8 cellular contexts compared by ENCODE assay signal in genomic region chr10:120979435-120980315, GRCh38.
A peak's percentile ranks its signal among the peaks of the same experiment; 100 is the strongest.
DNase-seq lines count a peak whose midpoint lies in the region; FAIRE-seq and TF ChIP-seq lines count a peak whose summit lies in the region.

No MANE protein-coding gene starts in this region.

- DNase-seq in NCI-H1436 (lab: John Stamatoyannopoulos, UW): peak; percentile 27
- no peak for DNase-seq in NCI-H1436 treated with DMSO at 0.1 percent for 48 hours (lab: John Stamatoyannopoulos, UW)
- DNase-seq in NT2/D1 (ENCODE audit: low read depth, low spot score): peak; percentile 18
- peak; percentile 74 for DNase-seq in nephron progenitor cell
- DNase-seq in vagina (ENCODE audit: extremely low spot score in 2 of 2): no peak
- DNase-seq in middle frontal gyrus (ENCODE audit: extremely low spot score, low spot score): no peak
- no peak for DNase-seq in HTR-8/SVneo (ENCODE audit: insufficient read length, low spot score)

- H3K27me3 ChIP-seq in NT2/D1 (ENCODE audit: insufficient read depth, insufficient read length): peaks cover 50% of the 10 kb centered on the region
- H3K27me3 ChIP-seq in esophagus (ENCODE audit: control insufficient read depth in 1 of 2, insufficient read depth in 2 of 2, low read length in 2 of 2): peaks cover 0 to 5% of the 10 kb centered on the region in 2 donors
- no peaks in the 10 kb centered on the region for H3K27me3 ChIP-seq in vagina

- peak overlapping the region; percentile 47 for H3K27ac Mint-ChIP-seq in nephron progenitor cell

- 6 to 8% methylated on average over 68 to 69 of the region's 69 CpGs for WGBS in esophagus, 2 donors

- peaks cover 4% of the 10 kb centered on the region for H3K4me1 ChIP-seq in NT2/D1 (ENCODE audit: insufficient read depth, insufficient read length)
- H3K4me1 ChIP-seq in esophagus (ENCODE audit: control insufficient read depth in 2 of 2, insufficient read depth in 2 of 2, low read length in 1 of 2): peaks cover 0 to 9% of the 10 kb centered on the region in 2 donors
- H3K4me1 ChIP-seq in vagina: peaks cover 17% of the 10 kb centered on the region

- peak overlapping the region; percentile 82 for H3K9ac ChIP-seq in NT2/D1 (ENCODE audit: insufficient read length, low read depth)

- peaks cover 27% of the 10 kb centered on the region for H3K27me3 Mint-ChIP-seq in nephron progenitor cell (ENCODE audit: low read depth, poor library complexity)

- peaks cover 72% of the 10 kb centered on the region for H3K4me1 Mint-ChIP-seq in nephron progenitor cell

- peaks cover 31% of the 10 kb centered on the region for H3K9me3 Mint-ChIP-seq in nephron progenitor cell

- FAIRE-seq in HTR-8/SVneo (lab: Jason Lieb, UNC): no peak

- H3K4me3 ChIP-seq in NT2/D1 (ENCODE audit: insufficient read length, low read depth): peak overlapping the region; percentile 46
- H3K4me3 ChIP-seq in esophagus (ENCODE audit: low read depth in 1 of 2, low read length in 2 of 2): peak overlapping the region; percentile 28 to 44
- peak overlapping the region; percentile 23 to 45 for H3K4me3 ChIP-seq in vagina

- H3K27ac ChIP-seq in esophagus (ENCODE audit: low read depth in 2 of 2, low read length in 1 of 2) (no peak overlapping the region), vagina (peak overlapping the region; percentile 42)

- H3K9me3 ChIP-seq in NT2/D1 (ENCODE audit: insufficient read depth, low read length) (peaks cover 9% of the 10 kb centered on the region), esophagus (ENCODE audit: control insufficient read depth in 2 of 2, insufficient read depth in 1 of 2, low read depth in 1 of 2, low read length in 1 of 2) (peaks cover 3% of the 10 kb centered on the region in 2 donors), vagina (no peaks in the 10 kb centered on the region)

- H3K4me3 Mint-ChIP-seq in nephron progenitor cell: peak overlapping the region; percentile 82

- intact Hi-C loops in vagina (cut with DNase I): no loop called here

- H3K36me3 ChIP-seq in NT2/D1 (ENCODE audit: insufficient read depth, insufficient read length, low read length) (no peaks in the 10 kb centered on the region), esophagus (ENCODE audit: control insufficient read depth in 2 of 2, insufficient read depth in 2 of 2, low read length in 1 of 2) (no peaks in the 10 kb centered on the region), vagina (no peaks in the 10 kb centered on the region)

- peaks cover 15% of the 10 kb centered on the region for H3K36me3 Mint-ChIP-seq in nephron progenitor cell (ENCODE audit: low read depth)

- TF ChIP-seq POLR2A in vagina (IDR thresholded peaks at IDR 0.05): no peak

- TF ChIP-seq CTCF in nephron progenitor cell (IDR thresholded peaks at IDR 0.05): no peak
- TF ChIP-seq CTCF in vagina (IDR thresholded peaks at IDR 0.05): no peak

Comparison
In these comparisons a context has a peak if more than half of its experiments do, and no peak if none do; other contexts are left out.
1. DNase-seq: peak in NCI-H1436 (single experiment), NT2/D1 (single experiment) and nephron progenitor cell (single experiment); none in NCI-H1436 treated with DMSO at 0.1 percent for 48 hours (single experiment), vagina (0 of 2), middle frontal gyrus (single experiment) and HTR-8/SVneo (single experiment).
2. Peak in every context shown above with its lines, with median percentiles within 50 percentile points of each other: H3K4me3 ChIP-seq.